In the genomic region with DNA sequence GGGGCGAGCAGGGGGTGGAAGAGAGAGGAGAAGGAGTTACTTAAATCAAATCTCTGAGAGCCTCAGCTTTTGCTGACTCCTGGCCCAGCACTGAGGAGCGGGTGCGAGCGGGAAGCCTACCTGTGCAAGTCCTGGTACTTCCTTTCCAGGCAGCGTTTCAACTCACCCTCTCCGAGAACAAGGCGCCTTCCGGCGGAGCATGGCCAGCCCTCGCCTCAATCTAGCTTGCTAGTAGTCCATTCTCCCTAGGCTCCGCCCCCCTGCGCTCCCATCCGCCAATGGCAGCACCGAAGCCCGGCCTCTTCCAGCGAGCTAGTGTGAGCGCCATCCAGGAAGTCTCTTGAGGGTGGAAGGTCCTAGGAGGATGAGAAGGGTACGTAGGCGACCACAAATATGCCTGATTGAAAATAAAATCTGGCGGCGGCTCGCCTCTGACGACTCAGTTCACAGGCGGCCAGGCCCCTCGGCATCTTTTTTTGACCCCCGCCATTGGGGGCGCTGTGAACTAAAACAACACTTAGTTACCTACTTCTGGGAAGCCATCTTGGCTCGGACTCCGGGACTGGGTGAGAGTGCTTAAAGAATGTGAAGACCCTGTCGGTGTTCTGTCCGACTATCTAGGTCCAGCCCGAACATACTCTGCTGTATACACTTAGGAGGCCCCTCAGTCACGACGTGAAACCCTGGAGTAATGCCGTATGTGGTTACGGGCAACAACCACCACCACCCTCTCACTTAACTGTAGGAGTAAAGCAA, we compare ENCODE assay signal across 8 cellular contexts. TPM values are rescaled to one million over a fixed set of nuclear protein-coding genes. Genes with fewer than 3 reads are reported as not detected.
DNase-seq lines count a peak whose midpoint lies in the region; ATAC-seq and TF ChIP-seq lines count a peak whose summit lies in the region.

A gene with protein sequence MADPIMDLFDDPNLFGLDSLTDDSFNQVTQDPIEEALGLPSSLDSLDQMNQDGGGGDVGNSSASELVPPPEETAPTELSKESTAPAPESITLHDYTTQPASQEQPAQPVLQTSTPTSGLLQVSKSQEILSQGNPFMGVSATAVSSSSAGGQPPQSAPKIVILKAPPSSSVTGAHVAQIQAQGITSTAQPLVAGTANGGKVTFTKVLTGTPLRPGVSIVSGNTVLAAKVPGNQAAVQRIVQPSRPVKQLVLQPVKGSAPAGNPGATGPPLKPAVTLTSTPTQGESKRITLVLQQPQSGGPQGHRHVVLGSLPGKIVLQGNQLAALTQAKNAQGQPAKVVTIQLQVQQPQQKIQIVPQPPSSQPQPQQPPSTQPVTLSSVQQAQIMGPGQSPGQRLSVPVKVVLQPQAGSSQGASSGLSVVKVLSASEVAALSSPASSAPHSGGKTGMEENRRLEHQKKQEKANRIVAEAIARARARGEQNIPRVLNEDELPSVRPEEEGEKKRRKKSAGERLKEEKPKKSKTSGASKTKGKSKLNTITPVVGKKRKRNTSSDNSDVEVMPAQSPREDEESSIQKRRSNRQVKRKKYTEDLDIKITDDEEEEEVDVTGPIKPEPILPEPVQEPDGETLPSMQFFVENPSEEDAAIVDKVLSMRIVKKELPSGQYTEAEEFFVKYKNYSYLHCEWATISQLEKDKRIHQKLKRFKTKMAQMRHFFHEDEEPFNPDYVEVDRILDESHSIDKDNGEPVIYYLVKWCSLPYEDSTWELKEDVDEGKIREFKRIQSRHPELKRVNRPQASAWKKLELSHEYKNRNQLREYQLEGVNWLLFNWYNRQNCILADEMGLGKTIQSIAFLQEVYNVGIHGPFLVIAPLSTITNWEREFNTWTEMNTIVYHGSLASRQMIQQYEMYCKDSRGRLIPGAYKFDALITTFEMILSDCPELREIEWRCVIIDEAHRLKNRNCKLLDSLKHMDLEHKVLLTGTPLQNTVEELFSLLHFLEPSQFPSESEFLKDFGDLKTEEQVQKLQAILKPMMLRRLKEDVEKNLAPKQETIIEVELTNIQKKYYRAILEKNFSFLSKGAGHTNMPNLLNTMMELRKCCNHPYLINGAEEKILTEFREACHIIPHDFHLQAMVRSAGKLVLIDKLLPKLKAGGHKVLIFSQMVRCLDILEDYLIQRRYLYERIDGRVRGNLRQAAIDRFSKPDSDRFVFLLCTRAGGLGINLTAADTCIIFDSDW (N-terminal part only) (minus strand): TSS at position 212 of the 756 bp plus-strand sequence. CDS start 24,480 bp downstream, outside the sequence.

- peak within 1 kb of the TSS; percentile 96 for H3K4me3 Mint-ChIP-seq in activated T-cell treated with anti-CD3 and anti-CD28 coated beads, Interleukin-2, amount 50 U/mL, for 4 hours

- in situ Hi-C loops in KBM-7 (cut with MboI; ENCODE audit: low pct_unique_long_range_greater_than_20kb, low sequenced_read_pairs), result no loop called here

- no peaks in the 10 kb centered on the region for H3K9me3 Mint-ChIP-seq in activated T-cell treated with anti-CD3 and anti-CD28 coated beads, Interleukin-2, amount 50 U/mL, for 4 hours

- H3K36me3 Mint-ChIP-seq in activated T-cell treated with anti-CD3 and anti-CD28 coated beads, Interleukin-2, amount 50 U/mL, for 4 hours (ENCODE audit: insufficient read depth), result peaks cover 16% of the 10 kb centered on the region

- peak; percentile 96 for DNase-seq in DMS53 (lab: John Stamatoyannopoulos, UW)
- peak; percentile 100 for DNase-seq in KBM-7
- DNase-seq in activated T-cell treated with anti-CD3 and anti-CD28 coated beads, Interleukin-2, amount 50 U/mL, for 4 hours, result peak; percentile 99
- DNase-seq in stimulated activated CD8-positive, alpha-beta memory T cell treated with anti-CD3 and anti-CD28 coated beads, Interleukin-7, amount 100 ng/mL, for 4 hours (ENCODE audit: low read depth in 2 of 2), result peak; percentile 99

- WGBS in esophagus, 2 donors, result 0% methylated on average over 36 of the region's 36 CpGs

- H3K27me3 Mint-ChIP-seq in activated T-cell treated with anti-CD3 and anti-CD28 coated beads, Interleukin-2, amount 50 U/mL, for 4 hours (ENCODE audit: low read depth), result no peaks in the 10 kb centered on the region

- ATAC-seq in GM21619 (IDR thresholded peaks at IDR 0.05; ENCODE audit: unreplicated experiment), result peak; percentile 96
- ATAC-seq in activated T-cell treated with anti-CD3 and anti-CD28 coated beads, Interleukin-2, amount 50 U/mL, for 4 hours, result peak; percentile 98 to 99

- no peaks in the 10 kb centered on the region for H3K9me3 ChIP-seq in esophagus (ENCODE audit: control insufficient read depth in 2 of 2, insufficient read depth in 1 of 2, low read depth in 1 of 2, low read length in 1 of 2)
- no peaks in the 10 kb centered on the region for H3K9me3 ChIP-seq in muscle layer of colon (ENCODE audit: low read length)

- H3K27me3 ChIP-seq in esophagus (ENCODE audit: control insufficient read depth in 1 of 2, insufficient read depth in 2 of 2, low read length in 2 of 2) (no peaks in the 10 kb centered on the region), muscle layer of colon (ENCODE audit: control insufficient read depth in 1 of 2, insufficient read depth in 2 of 2, low read length in 2 of 2) (no peaks in the 10 kb centered on the region)

- H3K27ac ChIP-seq in esophagus (ENCODE audit: low read depth in 2 of 2, low read length in 1 of 2) (peak within 1 kb of the TSS; percentile 99), muscle layer of colon (ENCODE audit: low read depth, low read length) (peak within 1 kb of the TSS; percentile 93)

- H3K9ac ChIP-seq in muscle layer of colon (ENCODE audit: low read length), result peak within 1 kb of the TSS; percentile 59

- H3K4me1 ChIP-seq in esophagus (ENCODE audit: control insufficient read depth in 2 of 2, insufficient read depth in 2 of 2, low read length in 1 of 2) (peaks cover 0 to 2% of the 10 kb centered on the region in 2 donors), muscle layer of colon (ENCODE audit: insufficient read depth, low read length) (peaks cover 13% of the 10 kb centered on the region)

- H3K4me3 ChIP-seq in esophagus (ENCODE audit: low read depth in 1 of 2, low read length in 2 of 2) (peak within 1 kb of the TSS; percentile 74 to 99), muscle layer of colon (ENCODE audit: low read depth in 1 of 2, low read length in 2 of 2) (peak within 1 kb of the TSS; percentile 55 to 64)

- H3K36me3 ChIP-seq in esophagus (ENCODE audit: control insufficient read depth in 2 of 2, insufficient read depth in 2 of 2, low read length in 1 of 2) (no peaks in the 10 kb centered on the region), muscle layer of colon (ENCODE audit: insufficient read depth, low read length) (peaks cover 4% of the 10 kb centered on the region)

- H3K4me1 Mint-ChIP-seq in activated T-cell treated with anti-CD3 and anti-CD28 coated beads, Interleukin-2, amount 50 U/mL, for 4 hours (ENCODE audit: low read depth), result peaks cover 34% of the 10 kb centered on the region

TF ChIP-seq in PFSK-1, 5 proteins besides CTCF, POLR2A, EP300 and RAD21:
- TF ChIP-seq FOXP2 (optimal IDR thresholded peaks at IDR 0.05; ENCODE audit: borderline replicate concordance, extremely low read depth, extremely low read length, insufficient read depth), result no peak
- TF ChIP-seq SIN3A (IDR thresholded peaks at IDR 0.05; ENCODE audit: borderline replicate concordance, insufficient read depth, low read length), result 0 out of 2 replicates have a peak, but pooled peaks have one; percentile 27
- 0 out of 2 replicates have a peak, but pooled peaks have one; percentile 58 for TF ChIP-seq TAF1 (IDR thresholded peaks at IDR 0.05; ENCODE audit: borderline replicate concordance, insufficient read depth, low read length)
- TF ChIP-seq POLR2AphosphoS5 (IDR thresholded peaks at IDR 0.05; ENCODE audit: low read depth, low read length), result peak; percentile 53; the same call in 1 of the 2 replicates
- TF ChIP-seq, protein P1, sequence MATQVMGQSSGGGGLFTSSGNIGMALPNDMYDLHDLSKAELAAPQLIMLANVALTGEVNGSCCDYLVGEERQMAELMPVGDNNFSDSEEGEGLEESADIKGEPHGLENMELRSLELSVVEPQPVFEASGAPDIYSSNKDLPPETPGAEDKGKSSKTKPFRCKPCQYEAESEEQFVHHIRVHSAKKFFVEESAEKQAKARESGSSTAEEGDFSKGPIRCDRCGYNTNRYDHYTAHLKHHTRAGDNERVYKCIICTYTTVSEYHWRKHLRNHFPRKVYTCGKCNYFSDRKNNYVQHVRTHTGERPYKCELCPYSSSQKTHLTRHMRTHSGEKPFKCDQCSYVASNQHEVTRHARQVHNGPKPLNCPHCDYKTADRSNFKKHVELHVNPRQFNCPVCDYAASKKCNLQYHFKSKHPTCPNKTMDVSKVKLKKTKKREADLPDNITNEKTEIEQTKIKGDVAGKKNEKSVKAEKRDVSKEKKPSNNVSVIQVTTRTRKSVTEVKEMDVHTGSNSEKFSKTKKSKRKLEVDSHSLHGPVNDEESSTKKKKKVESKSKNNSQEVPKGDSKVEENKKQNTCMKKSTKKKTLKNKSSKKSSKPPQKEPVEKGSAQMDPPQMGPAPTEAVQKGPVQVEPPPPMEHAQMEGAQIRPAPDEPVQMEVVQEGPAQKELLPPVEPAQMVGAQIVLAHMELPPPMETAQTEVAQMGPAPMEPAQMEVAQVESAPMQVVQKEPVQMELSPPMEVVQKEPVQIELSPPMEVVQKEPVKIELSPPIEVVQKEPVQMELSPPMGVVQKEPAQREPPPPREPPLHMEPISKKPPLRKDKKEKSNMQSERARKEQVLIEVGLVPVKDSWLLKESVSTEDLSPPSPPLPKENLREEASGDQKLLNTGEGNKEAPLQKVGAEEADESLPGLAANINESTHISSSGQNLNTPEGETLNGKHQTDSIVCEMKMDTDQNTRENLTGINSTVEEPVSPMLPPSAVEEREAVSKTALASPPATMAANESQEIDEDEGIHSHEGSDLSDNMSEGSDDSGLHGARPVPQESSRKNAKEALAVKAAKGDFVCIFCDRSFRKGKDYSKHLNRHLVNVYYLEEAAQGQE (IDR thresholded peaks at IDR 0.05; ENCODE audit: insufficient read depth in 1 of 2, low read depth in 2 of 2, low read length in 2 of 2), result no peak

RNA-seq across cellular contexts. Expression of the gene that starts here (rescaled TPM):
- 40.3 TPM for polyA plus RNA-seq in PFSK-1 (2012; ENCODE audit: insufficient read length, low read depth)
- total RNA-seq in activated T-cell treated with anti-CD3 and anti-CD28 coated beads, Interleukin-2, amount 50 U/mL, for 4 hours, result 10 to 100 TPM; 82.1 to 84.1 (median 84.1) TPM
- 10 to 100 TPM; 22.4 to 27.2 TPM for polyA plus RNA-seq in esophagus

Comparison
In these comparisons a context has a peak if more than half of its experiments do, and no peak if none do; other contexts are left out.
1. Peak in every context shown above with its lines: DNase-seq, ATAC-seq, H3K4me3 ChIP-seq and H3K27ac ChIP-seq.